In genomic region chr22:38657248-38657909, GRCh38 we compare ENCODE assay signal across 8 cellular contexts. TPM values are rescaled to one million over a fixed set of nuclear protein-coding genes. Genes with fewer than 3 reads are reported as not detected.
A peak's percentile ranks its signal among the peaks of the same experiment; 100 is the strongest.
DNase-seq lines count a peak whose midpoint lies in the region; ATAC-seq and TF ChIP-seq lines count a peak whose summit lies in the region.

No MANE protein-coding gene starts in this region.

- H3K36me3 Mint-ChIP-seq in chondrocyte (ENCODE audit: low read depth) (no peaks in the 10 kb centered on the region), memory B cell (no peaks in the 10 kb centered on the region)

- no peaks in the 10 kb centered on the region for H3K9me3 Mint-ChIP-seq in chondrocyte (ENCODE audit: low read depth)
- H3K9me3 Mint-ChIP-seq in memory B cell = no peaks in the 10 kb centered on the region

- H3K27ac Mint-ChIP-seq in chondrocyte (ENCODE audit: unreplicated experiment) = peak overlapping the region; percentile 99
- H3K27ac Mint-ChIP-seq in memory B cell = peak overlapping the region; percentile 99

- H3K27me3 Mint-ChIP-seq in chondrocyte (ENCODE audit: low read depth) (no peaks in the 10 kb centered on the region), memory B cell (no peaks in the 10 kb centered on the region)

- TF ChIP-seq CTCF in chondrocyte (IDR thresholded peaks at IDR 0.05) = no peak

- peak; percentile 33 for ATAC-seq in HG02852 (IDR thresholded peaks at IDR 0.05; ENCODE audit: unreplicated experiment)
- no peak for ATAC-seq in memory B cell (ENCODE audit: low read depth)
- ATAC-seq in stimulated activated naive CD8-positive, alpha-beta T cell treated with anti-CD3 and anti-CD28 coated beads, Interleukin-15, Interleukin-2, amounts not matched to agents 100 U/mL and 50 U/mL, for 24 hours = peak; percentile 50
- ATAC-seq in GM21367 (IDR thresholded peaks at IDR 0.05; ENCODE audit: unreplicated experiment) = no peak

- H3K4me1 Mint-ChIP-seq in chondrocyte (ENCODE audit: low read depth) = peaks cover 14% of the 10 kb centered on the region
- H3K4me1 Mint-ChIP-seq in memory B cell = peaks cover 13% of the 10 kb centered on the region

- peak overlapping the region; percentile 87 for H3K4me3 Mint-ChIP-seq in chondrocyte (ENCODE audit: unreplicated experiment)
- peak overlapping the region; percentile 94 for H3K4me3 Mint-ChIP-seq in memory B cell

- DNase-seq in GF-D8 (lab: John Stamatoyannopoulos, UW) = peak; percentile 16
- DNase-seq in T-helper 2 cell = peak in 3 of 5 experiments; percentile 21 to 44 (median 23)
- DNase-seq in chondrocyte (ENCODE audit: low spot score) = no peak
- DNase-seq in memory B cell (ENCODE audit: low spot score in 2 of 2) = peak in 1 of 2 donors; percentile 22
- peak; percentile 60 for DNase-seq in stimulated activated naive CD8-positive, alpha-beta T cell treated with anti-CD3 and anti-CD28 coated beads, Interleukin-15, Interleukin-2, amounts not matched to agents 100 U/mL and 50 U/mL, for 24 hours
- no peak for DNase-seq in NCI-H187 (lab: John Stamatoyannopoulos, UW)

RNA-seq across cellular contexts. Expression of gene CBY1, which starts 0.9 kb away (rescaled TPM):
- 29.9 to 44.5 TPM (median 33.5 TPM) in 3 replicates for total RNA-seq in chondrocyte

RNA-seq across cellular contexts. Expression of gene FAM227A, which starts 1.2 kb away (rescaled TPM):
- 1.5 to 5.4 TPM (median 1.8 TPM) in 3 replicates for total RNA-seq in chondrocyte

RNA-seq across cellular contexts. Expression of gene TOMM22, which starts 24.4 kb away (rescaled TPM):
- 44.8 to 54.1 TPM (median 47.7 TPM) in 3 replicates for total RNA-seq in chondrocyte

RNA-seq across cellular contexts. Expression of gene JOSD1, which starts 43.4 kb away (rescaled TPM):
- total RNA-seq in chondrocyte = 80.3 to 87.0 TPM (median 85.7 TPM) in 3 replicates

RNA-seq across cellular contexts. Expression of gene GTPBP1, which starts 48.4 kb away (rescaled TPM):
- 37.7 to 58.6 TPM (median 43.3 TPM) in 3 replicates for total RNA-seq in chondrocyte

Comparison
In these comparisons a context has a peak if more than half of its experiments do, and no peak if none do; other contexts are left out.
1. DNase-seq: peak in GF-D8 (single experiment), T-helper 2 cell (3 of 5) and stimulated activated naive CD8-positive, alpha-beta T cell treated with anti-CD3 and anti-CD28 coated beads, Interleukin-15, Interleukin-2, amounts not matched to agents 100 U/mL and 50 U/mL, for 24 hours (single experiment); none in chondrocyte (single experiment) and NCI-H187 (0 of 2).
2. ATAC-seq: peak in HG02852 (single experiment) and stimulated activated naive CD8-positive, alpha-beta T cell treated with anti-CD3 and anti-CD28 coated beads, Interleukin-15, Interleukin-2, amounts not matched to agents 100 U/mL and 50 U/mL, for 24 hours (single experiment); none in memory B cell (single experiment) and GM21367 (single experiment).